In genomic region chr18:12306752-12307151, GRCh38 we compare ENCODE assay signal across 10 cellular contexts. TPM values are rescaled to one million over a fixed set of nuclear protein-coding genes. Genes with fewer than 3 reads are reported as not detected.
DNase-seq lines count a peak whose midpoint lies in the region; ATAC-seq and TF ChIP-seq lines count a peak whose summit lies in the region.
"Had no signal": no experiment of that assay in that cellular context is flagged by ENCODE, and none has a peak within 500 bp of the region (broad histone marks: within the 10 kb centered on the region; RNA-seq: fewer than 3 reads in every experiment).

No MANE protein-coding gene starts in this region.

- H3K4me3 ChIP-seq in right cardiac atrium (ENCODE audit: low read length): peak overlapping the region; percentile 82
- peak overlapping the region; percentile 92 for H3K4me3 ChIP-seq in skeletal muscle satellite cell (ENCODE audit: low read length)

- intact Hi-C loops in right cardiac atrium (cut with DNase I): no loop called here

- peak overlapping the region; percentile 99 for H3K27ac Mint-ChIP-seq in HFFc6
- no peak overlapping the region for H3K27ac Mint-ChIP-seq in activated naive CD8-positive, alpha-beta T cell treated with anti-CD3 and anti-CD28 coated beads for 36 hours

- no peak overlapping the region for H3K27ac ChIP-seq in right cardiac atrium (ENCODE audit: low read length)
- H3K27ac ChIP-seq: VCaP had no signal

- DNase-seq in HFFc6 (no peak), right cardiac atrium (no peak), iPS-NIHi7 (ENCODE audit: extremely low spot score) (no peak), DMS79 treated with DMSO at 0.1 percent for 48 hours (lab: John Stamatoyannopoulos, UW) (no peak), cerebellar nuclear complex (lab: John Stamatoyannopoulos, UW) (no peak)
- no peak for DNase-seq in activated naive CD8-positive, alpha-beta T cell treated with anti-CD3 and anti-CD28 coated beads for 36 hours
- DNase-seq: NCI-H2107 had no signal

- H3K4me2 ChIP-seq in skeletal muscle satellite cell (ENCODE audit: low read length): peak overlapping the region; percentile 89

- peaks cover 17% of the 10 kb centered on the region for H3K9me3 Mint-ChIP-seq in HFFc6
- peaks cover 1% of the 10 kb centered on the region for H3K9me3 Mint-ChIP-seq in activated naive CD8-positive, alpha-beta T cell treated with anti-CD3 and anti-CD28 coated beads for 36 hours

- H3K9ac ChIP-seq in skeletal muscle satellite cell (ENCODE audit: low read depth, low read length): peak overlapping the region; percentile 100

- no peaks in the 10 kb centered on the region for H3K9me3 ChIP-seq in right cardiac atrium (ENCODE audit: control insufficient read depth, low read length)
- H3K9me3 ChIP-seq in skeletal muscle satellite cell (replicated peaks; ENCODE audit: low read length): no peaks in the 10 kb centered on the region

- H3K27me3 Mint-ChIP-seq in HFFc6 (ENCODE audit: insufficient read depth): peaks cover 15% of the 10 kb centered on the region
- peaks cover 60% of the 10 kb centered on the region for H3K27me3 Mint-ChIP-seq in activated naive CD8-positive, alpha-beta T cell treated with anti-CD3 and anti-CD28 coated beads for 36 hours

- peak overlapping the region; percentile 94 for H3K4me3 Mint-ChIP-seq in HFFc6
- peak overlapping the region; percentile 61 for H3K4me3 Mint-ChIP-seq in activated naive CD8-positive, alpha-beta T cell treated with anti-CD3 and anti-CD28 coated beads for 36 hours

- H3K36me3 ChIP-seq in skeletal muscle satellite cell (ENCODE audit: insufficient read depth, low read length): peaks cover 28% of the 10 kb centered on the region

- no peaks in the 10 kb centered on the region for H3K27me3 ChIP-seq in right cardiac atrium (ENCODE audit: control insufficient read depth, insufficient read depth)
- H3K27me3 ChIP-seq in skeletal muscle satellite cell (ENCODE audit: control insufficient read depth, insufficient read depth, low read length): no peaks in the 10 kb centered on the region

- ATAC-seq in right cardiac atrium (no peak), GM21381 (IDR thresholded peaks at IDR 0.05; ENCODE audit: unreplicated experiment) (no peak)

- peaks cover 49% of the 10 kb centered on the region for H3K4me1 Mint-ChIP-seq in HFFc6 (ENCODE audit: low read depth)
- peaks cover 14% of the 10 kb centered on the region for H3K4me1 Mint-ChIP-seq in activated naive CD8-positive, alpha-beta T cell treated with anti-CD3 and anti-CD28 coated beads for 36 hours

- TF ChIP-seq CTCF in HFFc6 (IDR thresholded peaks at IDR 0.05): no peak

- peaks cover 33% of the 10 kb centered on the region for H3K36me3 Mint-ChIP-seq in HFFc6 (ENCODE audit: low read depth)
- H3K36me3 Mint-ChIP-seq in activated naive CD8-positive, alpha-beta T cell treated with anti-CD3 and anti-CD28 coated beads for 36 hours: peaks cover 11% of the 10 kb centered on the region

- WGBS in right cardiac atrium: 57% methylated on average over 9 of the region's 9 CpGs

- H3K4me1 ChIP-seq in right cardiac atrium (ENCODE audit: control insufficient read depth, insufficient read depth, low read length) (peaks cover 4% of the 10 kb centered on the region), skeletal muscle satellite cell (ENCODE audit: control insufficient read depth, insufficient read depth, low read length) (peaks cover 21% of the 10 kb centered on the region)

RNA-seq across cellular contexts. Expression of gene TUBB6, which starts 1.3 kb away (rescaled TPM):
- 100 to 1,000 TPM; 434 to 602 (median 568) TPM for total RNA-seq in HFFc6 (2021; fragmentation: NEBNext Ultra II Directional; extraction: Animal tissue kit (Norgen Biotek cat#: 25700))
- 10 to 100 TPM; 11.1 to 11.6 TPM for total RNA-seq in activated naive CD8-positive, alpha-beta T cell treated with anti-CD3 and anti-CD28 coated beads for 36 hours
- total RNA-seq in right cardiac atrium: 100 to 1,000 TPM in 2 of 4 donors, 10 to 100 TPM in 2; 69.0 to 189 (median 117) TPM
- 143 TPM for polyA plus RNA-seq in right cardiac atrium
- 661 and 1,104 TPM in 2 replicates for total RNA-seq in skeletal muscle satellite cell (2012; rRNA removed)

RNA-seq across cellular contexts. Expression of gene CIDEA, which starts 52.6 kb away (rescaled TPM):
- not detected for total RNA-seq in HFFc6 (2021; fragmentation: NEBNext Ultra II Directional; extraction: Animal tissue kit (Norgen Biotek cat#: 25700))
- not detected for total RNA-seq in activated naive CD8-positive, alpha-beta T cell treated with anti-CD3 and anti-CD28 coated beads for 36 hours
- 1 to 10 TPM in 1 of 4 donors, under 1 TPM in 3; 0.26 to 5.8 (median 0.68) TPM for total RNA-seq in right cardiac atrium
- 6.0 TPM for polyA plus RNA-seq in right cardiac atrium
- 0.25 TPM in 1 of 2 replicates, not detected in the other for total RNA-seq in skeletal muscle satellite cell (2012; rRNA removed)

Comparison
In these comparisons a context has a peak if more than half of its experiments do, and no peak if none do; other contexts are left out.
1. RNA of gene TUBB6, which starts 1.3 kb away (total RNA-seq): 434 to 602 TPM in HFFc6 and 69.0 to 189 TPM in right cardiac atrium; 11.1 to 11.6 TPM in activated naive CD8-positive, alpha-beta T cell treated with anti-CD3 and anti-CD28 coated beads for 36 hours; every median in the first group is over 4 times any median in the second.